ENCODE assay signal across 1 cellular context in the genomic region with DNA sequence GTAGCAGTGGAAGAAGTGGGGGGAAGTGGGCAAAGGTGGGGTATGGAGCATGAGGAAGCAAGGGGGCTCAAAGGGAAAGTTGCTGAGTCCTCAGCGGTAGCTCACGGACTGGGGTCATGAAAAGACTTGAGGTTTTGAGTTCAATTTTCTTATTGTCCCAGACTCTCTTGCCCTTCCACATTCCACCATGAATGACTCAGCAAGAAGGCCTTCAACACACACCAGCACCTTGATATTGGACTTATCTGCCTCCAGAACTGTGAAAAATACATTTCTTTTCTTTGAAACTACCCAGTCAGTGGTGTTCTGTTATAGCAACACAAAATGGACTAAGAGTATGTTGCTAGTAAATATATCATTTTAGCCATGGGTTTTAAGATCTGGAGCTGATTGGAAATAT.
TF ChIP-seq lines count a peak whose summit lies in the region.

No MANE protein-coding gene starts in this region.

TF ChIP-seq in K562, 482 proteins besides CTCF, POLR2A, EP300 and RAD21 (continued from another document):
- TF ChIP-seq, protein P1, sequence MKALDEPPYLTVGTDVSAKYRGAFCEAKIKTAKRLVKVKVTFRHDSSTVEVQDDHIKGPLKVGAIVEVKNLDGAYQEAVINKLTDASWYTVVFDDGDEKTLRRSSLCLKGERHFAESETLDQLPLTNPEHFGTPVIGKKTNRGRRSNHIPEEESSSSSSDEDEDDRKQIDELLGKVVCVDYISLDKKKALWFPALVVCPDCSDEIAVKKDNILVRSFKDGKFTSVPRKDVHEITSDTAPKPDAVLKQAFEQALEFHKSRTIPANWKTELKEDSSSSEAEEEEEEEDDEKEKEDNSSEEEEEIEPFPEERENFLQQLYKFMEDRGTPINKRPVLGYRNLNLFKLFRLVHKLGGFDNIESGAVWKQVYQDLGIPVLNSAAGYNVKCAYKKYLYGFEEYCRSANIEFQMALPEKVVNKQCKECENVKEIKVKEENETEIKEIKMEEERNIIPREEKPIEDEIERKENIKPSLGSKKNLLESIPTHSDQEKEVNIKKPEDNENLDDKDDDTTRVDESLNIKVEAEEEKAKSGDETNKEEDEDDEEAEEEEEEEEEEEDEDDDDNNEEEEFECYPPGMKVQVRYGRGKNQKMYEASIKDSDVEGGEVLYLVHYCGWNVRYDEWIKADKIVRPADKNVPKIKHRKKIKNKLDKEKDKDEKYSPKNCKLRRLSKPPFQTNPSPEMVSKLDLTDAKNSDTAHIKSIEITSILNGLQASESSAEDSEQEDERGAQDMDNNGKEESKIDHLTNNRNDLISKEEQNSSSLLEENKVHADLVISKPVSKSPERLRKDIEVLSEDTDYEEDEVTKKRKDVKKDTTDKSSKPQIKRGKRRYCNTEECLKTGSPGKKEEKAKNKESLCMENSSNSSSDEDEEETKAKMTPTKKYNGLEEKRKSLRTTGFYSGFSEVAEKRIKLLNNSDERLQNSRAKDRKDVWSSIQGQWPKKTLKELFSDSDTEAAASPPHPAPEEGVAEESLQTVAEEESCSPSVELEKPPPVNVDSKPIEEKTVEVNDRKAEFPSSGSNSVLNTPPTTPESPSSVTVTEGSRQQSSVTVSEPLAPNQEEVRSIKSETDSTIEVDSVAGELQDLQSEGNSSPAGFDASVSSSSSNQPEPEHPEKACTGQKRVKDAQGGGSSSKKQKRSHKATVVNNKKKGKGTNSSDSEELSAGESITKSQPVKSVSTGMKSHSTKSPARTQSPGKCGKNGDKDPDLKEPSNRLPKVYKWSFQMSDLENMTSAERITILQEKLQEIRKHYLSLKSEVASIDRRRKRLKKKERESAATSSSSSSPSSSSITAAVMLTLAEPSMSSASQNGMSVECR (CRISPR knock-in tag; IDR thresholded peaks at IDR 0.05), result no peak
- TF ChIP-seq, protein P2, sequence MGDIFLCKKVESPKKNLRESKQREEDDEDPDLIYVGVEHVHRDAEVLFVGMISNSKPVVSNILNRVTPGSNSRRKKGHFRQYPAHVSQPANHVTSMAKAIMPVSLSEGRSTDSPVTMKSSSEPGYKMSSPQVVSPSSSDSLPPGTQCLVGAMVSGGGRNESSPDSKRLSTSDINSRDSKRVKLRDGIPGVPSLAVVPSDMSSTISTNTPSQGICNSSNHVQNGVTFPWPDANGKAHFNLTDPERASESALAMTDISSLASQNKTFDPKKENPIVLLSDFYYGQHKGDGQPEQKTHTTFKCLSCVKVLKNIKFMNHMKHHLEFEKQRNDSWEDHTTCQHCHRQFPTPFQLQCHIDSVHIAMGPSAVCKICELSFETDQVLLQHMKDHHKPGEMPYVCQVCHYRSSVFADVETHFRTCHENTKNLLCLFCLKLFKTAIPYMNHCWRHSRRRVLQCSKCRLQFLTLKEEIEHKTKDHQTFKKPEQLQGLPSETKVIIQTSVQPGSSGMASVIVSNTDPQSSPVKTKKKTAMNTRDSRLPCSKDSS (IDR thresholded peaks at IDR 0.05; ENCODE audit: low read depth, partially characterized antibody), result no peak
- TF ChIP-seq MAFK (IDR thresholded peaks at IDR 0.05; ENCODE audit: low read length) (peak; percentile 91), NFE2 (IDR thresholded peaks at IDR 0.05; ENCODE audit: low read depth) (peak; percentile 99), PHTF2 (CRISPR knock-in tag; IDR thresholded peaks at IDR 0.05) (no peak), RUNX1 (IDR thresholded peaks at IDR 0.05; ENCODE audit: low read depth) (no peak), POLR2G (IDR thresholded peaks at IDR 0.05; ENCODE audit: low read depth, low read length) (no peak), MAFG (tag; conservative IDR thresholded peaks at IDR 0.05) (peak; percentile 97), ZNF644 (tag; IDR thresholded peaks at IDR 0.05; ENCODE audit: low read depth) (no peak), BACH1 (tag; IDR thresholded peaks at IDR 0.05) (peak; percentile 58), ZNF707 (CRISPR knock-in tag; conservative IDR thresholded peaks at IDR 0.05) (no peak), HNRNPUL1 (IDR thresholded peaks at IDR 0.05; ENCODE audit: low read length) (no peak), IFI16 (CRISPR knock-in tag; IDR thresholded peaks at IDR 0.05) (no peak), MBD2 (IDR thresholded peaks at IDR 0.05; ENCODE audit: borderline replicate concordance, low read depth) (no peak), TRIM28 (IDR thresholded peaks at IDR 0.05) (peak; percentile 76; the same call in 1 of the 2 replicates), MXI1 (IDR thresholded peaks at IDR 0.05; ENCODE audit: low read depth, low read length) (no peak), TGIF2 (CRISPR knock-in tag; IDR thresholded peaks at IDR 0.05) (no peak), ILF3 (IDR thresholded peaks at IDR 0.05; ENCODE audit: borderline replicate concordance) (no peak), GABPB1 (CRISPR knock-in tag; IDR thresholded peaks at IDR 0.05) (no peak), DIDO1 (tag; IDR thresholded peaks at IDR 0.05; ENCODE audit: low read depth) (no peak)
- TF ChIP-seq, protein P3, sequence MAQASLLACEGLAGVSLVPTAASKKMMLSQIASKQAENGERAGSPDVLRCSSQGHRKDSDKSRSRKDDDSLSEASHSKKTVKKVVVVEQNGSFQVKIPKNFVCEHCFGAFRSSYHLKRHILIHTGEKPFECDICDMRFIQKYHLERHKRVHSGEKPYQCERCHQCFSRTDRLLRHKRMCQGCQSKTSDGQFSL (CRISPR knock-in tag; IDR thresholded peaks at IDR 0.05), result no peak
- TF ChIP-seq, protein P3 (tag; IDR thresholded peaks at IDR 0.05), result no peak
- TF ChIP-seq, protein P4, sequence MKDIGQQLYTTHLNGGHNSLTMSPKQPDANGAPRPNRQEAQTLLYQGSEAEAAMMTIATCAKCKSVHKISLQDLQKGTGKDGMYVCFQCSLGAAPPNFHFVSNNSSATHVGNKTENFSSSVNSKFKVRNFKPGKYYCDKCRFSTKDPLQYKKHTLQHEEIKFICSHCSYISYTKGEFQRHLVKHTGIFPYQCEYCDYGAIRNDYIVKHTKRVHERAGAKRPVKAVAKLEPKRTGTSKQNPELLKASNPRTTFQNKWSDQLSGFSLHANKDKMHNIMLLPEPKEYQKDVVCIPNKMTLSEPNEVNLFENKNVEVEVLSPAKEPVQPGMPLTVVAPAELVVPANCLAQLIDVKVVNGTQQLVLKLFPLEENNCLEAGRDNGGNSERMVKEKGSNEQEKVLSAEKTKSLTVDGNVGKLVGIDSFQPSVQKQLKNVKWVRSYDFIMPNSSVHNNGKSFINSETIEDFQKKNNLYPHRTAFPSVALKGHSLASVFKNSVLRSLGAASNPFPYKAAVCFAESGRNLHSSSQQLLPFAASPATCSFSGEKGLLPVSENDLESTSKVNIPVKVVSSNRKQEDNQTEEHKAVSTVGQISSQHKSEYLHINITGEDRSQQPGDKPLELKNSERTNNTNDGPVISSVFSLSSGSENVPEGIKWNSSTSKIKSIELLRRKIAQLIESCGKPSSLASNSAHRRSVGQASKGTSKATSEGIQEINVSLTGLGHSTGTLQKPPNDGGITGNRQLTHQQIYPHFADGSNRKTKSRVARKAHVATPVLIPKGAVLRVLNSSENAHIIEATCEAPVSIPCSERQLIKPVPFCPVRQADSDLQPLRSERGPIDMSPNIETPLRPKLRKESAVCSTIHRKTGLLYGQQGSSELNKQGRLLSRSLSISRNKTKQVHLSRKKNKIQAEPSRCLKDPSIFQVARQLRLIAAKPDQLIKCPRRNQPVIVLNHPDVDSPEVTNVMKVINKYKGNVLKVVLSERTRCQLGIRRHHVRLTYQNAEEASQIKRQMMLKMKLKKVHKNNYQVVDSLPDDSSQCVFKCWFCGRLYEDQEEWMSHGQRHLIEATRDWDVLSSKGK (CRISPR knock-in tag; IDR thresholded peaks at IDR 0.05), result no peak
- TF ChIP-seq, protein P5, sequence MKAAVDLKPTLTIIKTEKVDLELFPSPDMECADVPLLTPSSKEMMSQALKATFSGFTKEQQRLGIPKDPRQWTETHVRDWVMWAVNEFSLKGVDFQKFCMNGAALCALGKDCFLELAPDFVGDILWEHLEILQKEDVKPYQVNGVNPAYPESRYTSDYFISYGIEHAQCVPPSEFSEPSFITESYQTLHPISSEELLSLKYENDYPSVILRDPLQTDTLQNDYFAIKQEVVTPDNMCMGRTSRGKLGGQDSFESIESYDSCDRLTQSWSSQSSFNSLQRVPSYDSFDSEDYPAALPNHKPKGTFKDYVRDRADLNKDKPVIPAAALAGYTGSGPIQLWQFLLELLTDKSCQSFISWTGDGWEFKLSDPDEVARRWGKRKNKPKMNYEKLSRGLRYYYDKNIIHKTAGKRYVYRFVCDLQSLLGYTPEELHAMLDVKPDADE (conservative IDR thresholded peaks at IDR 0.05; ENCODE audit: control insufficient read depth, low read depth, low read length), result no peak
TF ChIP-seq in K562: peak in this region for 31.
